Comparison of ENCODE assay signal across 2 cellular contexts in genomic region chr4:112085156-112086035, GRCh38.
TF ChIP-seq lines count a peak whose summit lies in the region.

No MANE protein-coding gene starts in this region.

TF ChIP-seq in endothelial cell of umbilical vein, 7 proteins besides CTCF, POLR2A, EP300 and RAD21 (continued from another document):
- no peak for TF ChIP-seq JUN (IDR thresholded peaks at IDR 0.05; ENCODE audit: borderline replicate concordance, insufficient read depth, insufficient read length, low read depth)

TF ChIP-seq in SK-N-SH, 30 proteins besides CTCF, POLR2A, EP300 and RAD21 (continued from another document):
- TF ChIP-seq, protein P1, sequence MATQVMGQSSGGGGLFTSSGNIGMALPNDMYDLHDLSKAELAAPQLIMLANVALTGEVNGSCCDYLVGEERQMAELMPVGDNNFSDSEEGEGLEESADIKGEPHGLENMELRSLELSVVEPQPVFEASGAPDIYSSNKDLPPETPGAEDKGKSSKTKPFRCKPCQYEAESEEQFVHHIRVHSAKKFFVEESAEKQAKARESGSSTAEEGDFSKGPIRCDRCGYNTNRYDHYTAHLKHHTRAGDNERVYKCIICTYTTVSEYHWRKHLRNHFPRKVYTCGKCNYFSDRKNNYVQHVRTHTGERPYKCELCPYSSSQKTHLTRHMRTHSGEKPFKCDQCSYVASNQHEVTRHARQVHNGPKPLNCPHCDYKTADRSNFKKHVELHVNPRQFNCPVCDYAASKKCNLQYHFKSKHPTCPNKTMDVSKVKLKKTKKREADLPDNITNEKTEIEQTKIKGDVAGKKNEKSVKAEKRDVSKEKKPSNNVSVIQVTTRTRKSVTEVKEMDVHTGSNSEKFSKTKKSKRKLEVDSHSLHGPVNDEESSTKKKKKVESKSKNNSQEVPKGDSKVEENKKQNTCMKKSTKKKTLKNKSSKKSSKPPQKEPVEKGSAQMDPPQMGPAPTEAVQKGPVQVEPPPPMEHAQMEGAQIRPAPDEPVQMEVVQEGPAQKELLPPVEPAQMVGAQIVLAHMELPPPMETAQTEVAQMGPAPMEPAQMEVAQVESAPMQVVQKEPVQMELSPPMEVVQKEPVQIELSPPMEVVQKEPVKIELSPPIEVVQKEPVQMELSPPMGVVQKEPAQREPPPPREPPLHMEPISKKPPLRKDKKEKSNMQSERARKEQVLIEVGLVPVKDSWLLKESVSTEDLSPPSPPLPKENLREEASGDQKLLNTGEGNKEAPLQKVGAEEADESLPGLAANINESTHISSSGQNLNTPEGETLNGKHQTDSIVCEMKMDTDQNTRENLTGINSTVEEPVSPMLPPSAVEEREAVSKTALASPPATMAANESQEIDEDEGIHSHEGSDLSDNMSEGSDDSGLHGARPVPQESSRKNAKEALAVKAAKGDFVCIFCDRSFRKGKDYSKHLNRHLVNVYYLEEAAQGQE (IDR thresholded peaks at IDR 0.05; ENCODE audit: low read depth, low read length) = no peak
- TF ChIP-seq NRF1 (IDR thresholded peaks at IDR 0.05; ENCODE audit: low read depth, low read length) (no peak), ELF1 (IDR thresholded peaks at IDR 0.05) (no peak), TEAD4 (IDR thresholded peaks at IDR 0.05; ENCODE audit: borderline replicate concordance, insufficient read depth) (no peak), TAF1 (IDR thresholded peaks at IDR 0.05; ENCODE audit: borderline replicate concordance, low read depth, low read length) (no peak), POLR2AphosphoS5 (IDR thresholded peaks at IDR 0.05; ENCODE audit: low read depth, low read length) (no peak), GATA2 (CRISPR knock-in tag; IDR thresholded peaks at IDR 0.05) (no peak), USF2 (IDR thresholded peaks at IDR 0.05; ENCODE audit: borderline replicate concordance, low read depth, low read length) (no peak), FOSL2 (IDR thresholded peaks at IDR 0.05; ENCODE audit: borderline replicate concordance, low read depth) (no peak), SIN3A (IDR thresholded peaks at IDR 0.05; ENCODE audit: borderline replicate concordance, low read depth, low read length) (no peak)
- TF ChIP-seq, protein P2, sequence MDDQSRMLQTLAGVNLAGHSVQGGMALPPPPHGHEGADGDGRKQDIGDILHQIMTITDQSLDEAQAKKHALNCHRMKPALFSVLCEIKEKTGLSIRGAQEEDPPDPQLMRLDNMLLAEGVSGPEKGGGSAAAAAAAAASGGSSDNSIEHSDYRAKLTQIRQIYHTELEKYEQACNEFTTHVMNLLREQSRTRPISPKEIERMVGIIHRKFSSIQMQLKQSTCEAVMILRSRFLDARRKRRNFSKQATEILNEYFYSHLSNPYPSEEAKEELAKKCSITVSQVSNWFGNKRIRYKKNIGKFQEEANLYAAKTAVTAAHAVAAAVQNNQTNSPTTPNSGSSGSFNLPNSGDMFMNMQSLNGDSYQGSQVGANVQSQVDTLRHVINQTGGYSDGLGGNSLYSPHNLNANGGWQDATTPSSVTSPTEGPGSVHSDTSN (IDR thresholded peaks at IDR 0.05) = no peak
